In genomic region chr17:65522751-65523404, GRCh38 we compare ENCODE assay signal across 26 cellular contexts. TPM values are rescaled to one million over a fixed set of nuclear protein-coding genes. Genes with fewer than 3 reads are reported as not detected.
DNase-seq lines count a peak whose midpoint lies in the region; ATAC-seq and TF ChIP-seq lines count a peak whose summit lies in the region.
"Had no signal": no experiment of that assay in that cellular context is flagged by ENCODE, and none has a peak within 500 bp of the region (broad histone marks: within the 10 kb centered on the region; RNA-seq: fewer than 3 reads in every experiment).

No MANE protein-coding gene starts in this region.

- H3K36me3 ChIP-seq in CD8-positive, alpha-beta memory T cell (ENCODE audit: insufficient read depth, low read length) = no peaks in the 10 kb centered on the region

- intact Hi-C loops in activated CD4-positive, alpha-beta T cell treated with anti-CD3 and anti-CD28 coated beads for 36 hours (cut with DNase I, micrococcal nuclease) = loop anchor here (1.0 to 2.0 kb wide), 4 partner anchors 30 to 277 kb away; no protein-coding TSS in a partner anchor
- intact Hi-C loops in activated T-helper 1 cell treated with anti-CD3 and anti-CD28 coated beads, Interleukin-12 subunit alpha, Interleukin-12 subunit beta, Interleukin-2, Interleukin-4 antibody, amounts not matched to agents 30 ng/mL and 10 ng/mL and 1 ng/mL, durations not matched to agents 14 hours and 24 hours and 36 hours (cut with micrococcal nuclease) = loop anchor here (1.0 to 10.0 kb wide), 5 partner anchors 9 to 294 kb away; no protein-coding TSS in a partner anchor

- peaks cover 26% of the 10 kb centered on the region for H3K4me1 Mint-ChIP-seq in activated CD4-positive, alpha-beta T cell treated with anti-CD3 and anti-CD28 coated beads for 36 hours
- peaks cover 34 to 52% (median 51%) of the 10 kb centered on the region in 3 donors for H3K4me1 Mint-ChIP-seq in CD8-positive, alpha-beta memory T cell
- peaks cover 33% of the 10 kb centered on the region for H3K4me1 Mint-ChIP-seq in activated T-helper 1 cell treated with anti-CD3 and anti-CD28 coated beads, Interleukin-12 subunit alpha, Interleukin-12 subunit beta, Interleukin-2, Interleukin-4 antibody, amounts not matched to agents 30 ng/mL and 10 ng/mL and 1 ng/mL, durations not matched to agents 14 hours and 24 hours and 36 hours (ENCODE audit: low read depth)
- H3K4me1 Mint-ChIP-seq in nephron = peaks cover 38% of the 10 kb centered on the region

- ATAC-seq in activated CD4-positive, alpha-beta T cell treated with anti-CD3 and anti-CD28 coated beads for 36 hours = peak; percentile 27
- ATAC-seq in HG02981 (IDR thresholded peaks at IDR 0.05; ENCODE audit: unreplicated experiment) (no peak), GM19467 (IDR thresholded peaks at IDR 0.05; ENCODE audit: unreplicated experiment) (no peak)
- ATAC-seq: lower lobe of right lung had no signal

- H3K27me3 Mint-ChIP-seq in activated CD4-positive, alpha-beta T cell treated with anti-CD3 and anti-CD28 coated beads for 36 hours = no peaks in the 10 kb centered on the region
- H3K27me3 Mint-ChIP-seq in CD8-positive, alpha-beta memory T cell = peaks cover 1 to 4% of the 10 kb centered on the region in 2 donors
- H3K27me3 Mint-ChIP-seq in activated T-helper 1 cell treated with anti-CD3 and anti-CD28 coated beads, Interleukin-12 subunit alpha, Interleukin-12 subunit beta, Interleukin-2, Interleukin-4 antibody, amounts not matched to agents 30 ng/mL and 10 ng/mL and 1 ng/mL, durations not matched to agents 14 hours and 24 hours and 36 hours (ENCODE audit: insufficient read depth) = peaks cover 51% of the 10 kb centered on the region
- H3K27me3 Mint-ChIP-seq in nephron (ENCODE audit: low read depth) = no peaks in the 10 kb centered on the region
- H3K27me3 Mint-ChIP-seq: brain, type B pancreatic cell had no signal

- no peak overlapping the region for H3K4me3 Mint-ChIP-seq in activated CD4-positive, alpha-beta T cell treated with anti-CD3 and anti-CD28 coated beads for 36 hours
- H3K4me3 Mint-ChIP-seq in CD8-positive, alpha-beta memory T cell = peak overlapping the region; percentile 47 to 70 (median 61)
- H3K4me3 Mint-ChIP-seq in activated T-helper 1 cell treated with anti-CD3 and anti-CD28 coated beads, Interleukin-12 subunit alpha, Interleukin-12 subunit beta, Interleukin-2, Interleukin-4 antibody, amounts not matched to agents 30 ng/mL and 10 ng/mL and 1 ng/mL, durations not matched to agents 14 hours and 24 hours and 36 hours = peak overlapping the region; percentile 56
- H3K4me3 Mint-ChIP-seq in nephron = no peak overlapping the region
- H3K4me3 Mint-ChIP-seq: type B pancreatic cell had no signal

- POLR2A ChIA-PET in activated CD4-positive, alpha-beta T cell treated with anti-CD3 and anti-CD28 coated beads for 36 hours (lab: Charles Lee) = interaction anchor here (0.6 kb wide), 1 partner anchor 877 kb away, joined by 3 read pairs; no protein-coding TSS in a partner anchor
- POLR2A ChIA-PET in CD8-positive, alpha-beta memory T cell (lab: Charles Lee) = interaction anchor here (0.6 kb wide), 2 partner anchors 40 to 63 kb away, joined by 3 read pairs; no protein-coding TSS in a partner anchor

- H3K4me3 ChIP-seq in CD8-positive, alpha-beta memory T cell (ENCODE audit: low read length) = peak overlapping the region; percentile 25
- H3K4me3 ChIP-seq: GM12878, hepatocyte, lower lobe of right lung, sigmoid colon had no signal

- H3K4me1 ChIP-seq in CD8-positive, alpha-beta memory T cell (ENCODE audit: insufficient read depth, low read length) = peaks cover 32% of the 10 kb centered on the region
- H3K4me1 ChIP-seq: sigmoid colon had no signal

- H3K27me3 ChIP-seq in CD8-positive, alpha-beta memory T cell (ENCODE audit: insufficient read depth, low read length, poor library complexity, severe bottlenecking) = no peaks in the 10 kb centered on the region
- H3K27me3 ChIP-seq: hepatocyte, sigmoid colon had no signal

- no peak for TF ChIP-seq CTCF in nephron (IDR thresholded peaks at IDR 0.05; ENCODE audit: unreplicated experiment in 3 of 3)

- no peak overlapping the region for H3K27ac Mint-ChIP-seq in activated CD4-positive, alpha-beta T cell treated with anti-CD3 and anti-CD28 coated beads for 36 hours
- peak overlapping the region in 6 of 8 donors; percentile 39 to 89 (median 80) for H3K27ac Mint-ChIP-seq in CD8-positive, alpha-beta memory T cell
- H3K27ac Mint-ChIP-seq in activated T-helper 1 cell treated with anti-CD3 and anti-CD28 coated beads, Interleukin-12 subunit alpha, Interleukin-12 subunit beta, Interleukin-2, Interleukin-4 antibody, amounts not matched to agents 30 ng/mL and 10 ng/mL and 1 ng/mL, durations not matched to agents 14 hours and 24 hours and 36 hours = peak overlapping the region; percentile 58
- H3K27ac Mint-ChIP-seq in nephron = peak overlapping the region in 2 of 3 experiments; percentile 80
- H3K27ac Mint-ChIP-seq: stimulated activated naive CD8-positive, alpha-beta T cell treated with anti-CD3 and anti-CD28 coated beads, Interleukin-15, Interleukin-2, amounts not matched to agents 100 ng/mL and 50 ng/mL, for 24 hours; type B pancreatic cell had no signal

- no peaks in the 10 kb centered on the region for H3K9me3 ChIP-seq in CD8-positive, alpha-beta memory T cell (ENCODE audit: low read length)
- H3K9me3 ChIP-seq: lower lobe of right lung, sigmoid colon had no signal

- no peaks in the 10 kb centered on the region for H3K36me3 Mint-ChIP-seq in activated CD4-positive, alpha-beta T cell treated with anti-CD3 and anti-CD28 coated beads for 36 hours (ENCODE audit: low read depth)
- peaks cover 2 to 4% (median 4%) of the 10 kb centered on the region in 3 donors for H3K36me3 Mint-ChIP-seq in CD8-positive, alpha-beta memory T cell
- no peaks in the 10 kb centered on the region for H3K36me3 Mint-ChIP-seq in activated T-helper 1 cell treated with anti-CD3 and anti-CD28 coated beads, Interleukin-12 subunit alpha, Interleukin-12 subunit beta, Interleukin-2, Interleukin-4 antibody, amounts not matched to agents 30 ng/mL and 10 ng/mL and 1 ng/mL, durations not matched to agents 14 hours and 24 hours and 36 hours (ENCODE audit: low read depth)
- peaks cover 11% of the 10 kb centered on the region for H3K36me3 Mint-ChIP-seq in nephron (ENCODE audit: low read depth)

- CTCF ChIA-PET in activated CD4-positive, alpha-beta T cell treated with anti-CD3 and anti-CD28 coated beads for 36 hours (lab: Charles Lee) = interaction anchor here (1.3 kb wide), 1 partner anchor 8 kb away, joined by 3 read pairs; no protein-coding TSS in a partner anchor
- CTCF ChIA-PET in CD8-positive, alpha-beta memory T cell (lab: Charles Lee) = no interaction called here

- no peak for DNase-seq in activated CD4-positive, alpha-beta T cell treated with anti-CD3 and anti-CD28 coated beads for 36 hours
- DNase-seq in activated CD4-positive, alpha-beta T cell treated with anti-CD3 and anti-CD28 coated beads for 1 hour = no peak
- DNase-seq in CD8-positive, alpha-beta memory T cell = no peak
- DNase-seq in activated T-helper 1 cell treated with anti-CD3 and anti-CD28 coated beads, Interleukin-12 subunit alpha, Interleukin-12 subunit beta, Interleukin-2, Interleukin-4 antibody, amounts not matched to agents 30 ng/mL and 10 ng/mL and 1 ng/mL, durations not matched to agents 14 hours and 24 hours and 36 hours (ENCODE audit: low spot score) = no peak
- DNase-seq in NK-92 treated with Interleukin-12 subunit alpha and Interleukin-12 subunit beta, amount 100 ng/mL, for 24 hours (lab: John Stamatoyannopoulos, UW) = no peak
- DNase-seq: 8988T; activated naive CD4-positive, alpha-beta T cell treated with Interleukin-2 at 50 U/mL for 16 hours; cortex of kidney; foreskin fibroblast; H7; lower lobe of right lung; NCI-H2107; NCI-H524 treated with DMSO at 0.1 percent for 48 hours; SHP77; sigmoid colon; stimulated activated CD4-positive, alpha-beta T cell treated with anti-CD3 and anti-CD28 coated beads, Interleukin-1b, Interleukin-23, amount 100 ng/mL, for 48 hours had no signal

- no peaks in the 10 kb centered on the region for H3K9me3 Mint-ChIP-seq in activated CD4-positive, alpha-beta T cell treated with anti-CD3 and anti-CD28 coated beads for 36 hours (ENCODE audit: low read depth)
- peaks cover 0 to 2% (median 0%) of the 10 kb centered on the region in 5 donors for H3K9me3 Mint-ChIP-seq in CD8-positive, alpha-beta memory T cell
- no peaks in the 10 kb centered on the region for H3K9me3 Mint-ChIP-seq in activated T-helper 1 cell treated with anti-CD3 and anti-CD28 coated beads, Interleukin-12 subunit alpha, Interleukin-12 subunit beta, Interleukin-2, Interleukin-4 antibody, amounts not matched to agents 30 ng/mL and 10 ng/mL and 1 ng/mL, durations not matched to agents 14 hours and 24 hours and 36 hours
- H3K9me3 Mint-ChIP-seq in nephron = no peaks in the 10 kb centered on the region
- H3K9me3 Mint-ChIP-seq: type B pancreatic cell had no signal

- no peak overlapping the region for H3K27ac ChIP-seq in CD8-positive, alpha-beta memory T cell (ENCODE audit: low read depth, low read length)
- H3K27ac ChIP-seq: epithelial cell of prostate, lower lobe of right lung, parathyroid adenoma, sigmoid colon had no signal

RNA-seq across cellular contexts. Expression of gene AXIN2, which starts 38.6 kb away (rescaled TPM):
- 1 to 10 TPM; 2.6 to 3.0 TPM for total RNA-seq in activated CD4-positive, alpha-beta T cell treated with anti-CD3 and anti-CD28 coated beads for 36 hours
- 1 to 10 TPM; 3.8 TPM for total RNA-seq in CD8-positive, alpha-beta memory T cell
- polyA plus RNA-seq in CD8-positive, alpha-beta memory T cell = 3.6 TPM
- 4.9 and 5.6 TPM in 2 replicates for total RNA-seq in activated T-helper 1 cell treated with anti-CD3 and anti-CD28 coated beads, Interleukin-12 subunit alpha, Interleukin-12 subunit beta, Interleukin-2, Interleukin-4 antibody, amounts not matched to agents 30 ng/mL and 10 ng/mL and 1 ng/mL, durations not matched to agents 14 hours and 24 hours and 36 hours

Comparison
In these comparisons a context has a peak if more than half of its experiments do, and no peak if none do; other contexts are left out.
1. H3K4me3 Mint-ChIP-seq: peak in CD8-positive, alpha-beta memory T cell (7 of 7) and activated T-helper 1 cell treated with anti-CD3 and anti-CD28 coated beads, Interleukin-12 subunit alpha, Interleukin-12 subunit beta, Interleukin-2, Interleukin-4 antibody, amounts not matched to agents 30 ng/mL and 10 ng/mL and 1 ng/mL, durations not matched to agents 14 hours and 24 hours and 36 hours (single experiment); none in activated CD4-positive, alpha-beta T cell treated with anti-CD3 and anti-CD28 coated beads for 36 hours (single experiment) and nephron (0 of 3).